ENCODE assay signal across 8 cellular contexts in genomic region chr2:96260404-96261260, GRCh38. TPM values are rescaled to one million over a fixed set of nuclear protein-coding genes. Genes with fewer than 3 reads are reported as not detected.
DNase-seq lines count a peak whose midpoint lies in the region; ATAC-seq and TF ChIP-seq lines count a peak whose summit lies in the region.

No MANE protein-coding gene starts in this region.

- H3K36me3 ChIP-seq in lower lobe of right lung = peaks cover 43% of the 10 kb centered on the region
- peaks cover 3 to 58% (median 41%) of the 10 kb centered on the region in 4 donors for H3K36me3 ChIP-seq in stomach

- H3K27me3 ChIP-seq in lower lobe of right lung (ENCODE audit: low read depth) (no peaks in the 10 kb centered on the region), stomach (no peaks in the 10 kb centered on the region)

- TF ChIP-seq POLR2A in stomach (IDR thresholded peaks at IDR 0.05) = no peak

- TF ChIP-seq EP300 in stomach (IDR thresholded peaks at IDR 0.05) = no peak

- H3K9me3 ChIP-seq in lower lobe of right lung (no peaks in the 10 kb centered on the region), stomach (no peaks in the 10 kb centered on the region)

- H3K27ac ChIP-seq in lower lobe of right lung (peak overlapping the region; percentile 82), stomach (peak overlapping the region; percentile 72 to 94 (median 81))

- H3K4me1 ChIP-seq in lower lobe of right lung (peaks cover 91% of the 10 kb centered on the region), stomach (peaks cover 56 to 89% (median 74%) of the 10 kb centered on the region in 4 donors)

- peak overlapping the region; percentile 13 for H3K4me3 ChIP-seq in lower lobe of right lung
- H3K4me3 ChIP-seq in stomach = peak overlapping the region in 1 of 4 donors; percentile 24

- ATAC-seq in lower lobe of right lung = peak; percentile 67 to 81

- intact Hi-C loops in lower lobe of right lung (cut with DNase I) (no loop called here), stomach (cut with DNase I; ENCODE audit: low total_unique reads) (loop anchor here (10.0 kb wide), 1 partner anchor 46 kb away; no protein-coding TSS in a partner anchor)

- 38 to 50% (median 46%) methylated on average over 9 of the region's 9 CpGs for WGBS in stomach, 5 donors

- TF ChIP-seq CTCF in LNCAP (IDR thresholded peaks at IDR 0.05) = peak; percentile 60; the same call in 1 of the 2 replicates
- peak; percentile 45 for TF ChIP-seq CTCF in lower lobe of right lung (IDR thresholded peaks at IDR 0.05)
- TF ChIP-seq CTCF in stomach (IDR thresholded peaks at IDR 0.05) = peak in 1 of 7 experiments; percentile 18

- DNase-seq in stimulated activated CD4-positive, alpha-beta T cell treated with anti-CD3 and anti-CD28 coated beads, Interleukin-12 subunit alpha, Interleukin-12 subunit beta, amount 100 ng/mL, for 48 hours (ENCODE audit: low read depth in 2 of 3, low spot score in 1 of 3) = peak in 2 of 3 donors; percentile 6 to 7
- DNase-seq in stimulated activated CD4-positive, alpha-beta T cell treated with anti-CD3 and anti-CD28 coated beads, Interleukin-12 subunit alpha, Interleukin-12 subunit beta, amount 100 ng/mL, for 4 hours = no peak
- peak; percentile 97 for DNase-seq in SW480 (ENCODE audit: low spot score)
- peak; percentile 81 for DNase-seq in dedifferentiated amniotic fluid mesenchymal stem cell (ENCODE audit: extremely low spot score)
- peak; percentile 69 for DNase-seq in lower lobe of right lung
- DNase-seq in stomach = peak; percentile 70
- no peak for DNase-seq in KG1 (lab: John Stamatoyannopoulos, UW)

RNA-seq across cellular contexts. Expression of gene TMEM127, which starts 5.2 kb away (rescaled TPM):
- total RNA-seq in lower lobe of right lung (77.4 TPM), stomach (10 to 100 TPM in 4 of 5 donors, 1 to 10 TPM in 1; 5.8 to 51.6 (median 21.9) TPM)
- polyA plus RNA-seq in stomach = 10 to 100 TPM in 1 of 3 donors, 1 to 10 TPM in 2; 5.7 to 11.4 (median 9.6) TPM

RNA-seq across cellular contexts. Expression of gene CIAO1, which starts 5.4 kb away (rescaled TPM):
- total RNA-seq in lower lobe of right lung (62.3 TPM), stomach (100 to 1,000 TPM in 2 of 5 donors, 10 to 100 TPM in 3; 58.3 to 161 (median 95.3) TPM)
- polyA plus RNA-seq in stomach = 10 to 100 TPM; 29.3 to 43.4 (median 42.3) TPM

RNA-seq across cellular contexts. Expression of gene SNRNP200, which starts 44.7 kb away (rescaled TPM):
- total RNA-seq in lower lobe of right lung (95.3 TPM), stomach (100 to 1,000 TPM in 2 of 5 donors, 10 to 100 TPM in 3; 74.0 to 184 (median 88.1) TPM)
- polyA plus RNA-seq in stomach = 10 to 100 TPM; 31.2 to 67.1 (median 33.8) TPM

RNA-seq across cellular contexts. Expression of gene STARD7, which starts 52.0 kb away (rescaled TPM):
- total RNA-seq in lower lobe of right lung = 147 TPM
- total RNA-seq in stomach = 100 to 1,000 TPM in 2 of 5 donors, 10 to 100 TPM in 3; 30.3 to 165 (median 87.5) TPM
- 10 to 100 TPM; 34.6 to 46.4 (median 43.1) TPM for polyA plus RNA-seq in stomach

Comparison
In these comparisons a context has a peak if more than half of its experiments do, and no peak if none do; other contexts are left out.
1. DNase-seq: peak in stimulated activated CD4-positive, alpha-beta T cell treated with anti-CD3 and anti-CD28 coated beads, Interleukin-12 subunit alpha, Interleukin-12 subunit beta, amount 100 ng/mL, for 48 hours (2 of 3), SW480 (single experiment), dedifferentiated amniotic fluid mesenchymal stem cell (single experiment), lower lobe of right lung (single experiment) and stomach (single experiment); none in stimulated activated CD4-positive, alpha-beta T cell treated with anti-CD3 and anti-CD28 coated beads, Interleukin-12 subunit alpha, Interleukin-12 subunit beta, amount 100 ng/mL, for 4 hours (single experiment) and KG1 (single experiment).